In the genomic region with DNA sequence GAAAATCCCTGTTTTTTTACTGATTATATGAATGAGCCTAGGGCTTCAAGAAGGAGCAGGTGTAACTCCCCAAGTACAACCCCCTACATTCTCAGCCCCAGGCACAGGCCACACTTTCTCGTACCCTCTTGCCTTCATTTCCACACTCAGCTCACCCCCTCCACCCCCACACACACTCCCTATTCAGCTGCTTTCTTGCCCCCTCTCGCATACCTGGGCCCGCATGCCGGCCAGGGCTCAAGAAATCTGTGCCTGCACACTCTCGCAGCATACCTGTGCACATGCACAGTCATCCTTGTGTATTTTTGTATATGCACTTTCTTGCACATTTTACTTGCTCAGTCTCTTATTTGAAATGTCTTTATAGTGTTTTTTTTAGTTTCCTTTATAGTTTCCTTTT, we compare ENCODE assay signal across 11 cellular contexts. TPM values are rescaled to one million over a fixed set of nuclear protein-coding genes. Genes with fewer than 3 reads are reported as not detected.
DNase-seq lines count a peak whose midpoint lies in the region; ATAC-seq and TF ChIP-seq lines count a peak whose summit lies in the region.
"Had no signal": no experiment of that assay in that cellular context is flagged by ENCODE, and none has a peak within 500 bp of the region (broad histone marks: within the 10 kb centered on the region; RNA-seq: fewer than 3 reads in every experiment).

No MANE protein-coding gene starts in this region.

- H3K4me3 ChIP-seq in gastroesophageal sphincter: no peak overlapping the region
- no peak overlapping the region for H3K4me3 ChIP-seq in rectal smooth muscle tissue (ENCODE audit: low read length)

- H3K27ac Mint-ChIP-seq in Calu3 (ENCODE audit: unreplicated experiment) (peak overlapping the region; percentile 94), activated B cell treated with CpG ODN at 0.5 μM for 24 hours (no peak overlapping the region)

- intact Hi-C loops in Calu3 (cut with micrococcal nuclease; ENCODE audit: unreplicated experiment): no loop called here
- intact Hi-C loops in activated B cell treated with CpG ODN at 0.5 μM for 24 hours (cut with micrococcal nuclease): no loop called here

- TF ChIP-seq POLR2A in gastroesophageal sphincter (IDR thresholded peaks at IDR 0.05): no peak

- H3K9ac ChIP-seq in rectal smooth muscle tissue (ENCODE audit: low read length): no peak overlapping the region

- CTCF ChIA-PET in Calu3 (lab: Charles Lee): interaction anchor here (0.9 to 1.7 kb wide), 3 partner anchors 49 to 117 kb away, joined by 3 to 4 read pairs (median 3); partner anchors contain the start of gene KDM4A
- CTCF ChIA-PET in activated B cell treated with CpG ODN at 0.5 μM for 24 hours (lab: Charles Lee): no interaction called here

- H3K4me3 Mint-ChIP-seq in Calu3 (ENCODE audit: low read depth, unreplicated experiment) (peak overlapping the region; percentile 90), activated B cell treated with CpG ODN at 0.5 μM for 24 hours (peak overlapping the region; percentile 65)

- H3K27me3 Mint-ChIP-seq in Calu3 (ENCODE audit: unreplicated experiment) (no peaks in the 10 kb centered on the region), activated B cell treated with CpG ODN at 0.5 μM for 24 hours (peaks cover 34% of the 10 kb centered on the region)

- no peaks in the 10 kb centered on the region for H3K36me3 ChIP-seq in gastroesophageal sphincter
- no peaks in the 10 kb centered on the region for H3K36me3 ChIP-seq in rectal smooth muscle tissue (ENCODE audit: control insufficient read depth, insufficient read depth, low read length)
- H3K36me3 ChIP-seq: heart right ventricle, SJSA1 had no signal

- H3K4me1 Mint-ChIP-seq in Calu3 (ENCODE audit: low read depth, unreplicated experiment) (peaks cover 66% of the 10 kb centered on the region), activated B cell treated with CpG ODN at 0.5 μM for 24 hours (peaks cover 12% of the 10 kb centered on the region)

- ATAC-seq in activated B cell treated with CpG ODN at 0.5 μM for 24 hours (ENCODE audit: low read depth) (no peak), gastroesophageal sphincter (no peak), GM19397 (IDR thresholded peaks at IDR 0.05; ENCODE audit: unreplicated experiment) (no peak), HG03521 (IDR thresholded peaks at IDR 0.05; ENCODE audit: unreplicated experiment) (no peak)
- ATAC-seq: heart right ventricle had no signal

- H3K4me1 ChIP-seq in gastroesophageal sphincter: peaks cover 0 to 79% (median 3%) of the 10 kb centered on the region in 3 donors
- peaks cover 8% of the 10 kb centered on the region for H3K4me1 ChIP-seq in rectal smooth muscle tissue (ENCODE audit: control insufficient read depth, insufficient read depth, low read length)

- H3K9me3 ChIP-seq in gastroesophageal sphincter: no peaks in the 10 kb centered on the region
- H3K9me3 ChIP-seq: heart right ventricle, SJSA1 had no signal

- H3K9me3 Mint-ChIP-seq in Calu3 (ENCODE audit: low read depth, unreplicated experiment) (no peaks in the 10 kb centered on the region), activated B cell treated with CpG ODN at 0.5 μM for 24 hours (no peaks in the 10 kb centered on the region)

- no peak for DNase-seq in Calu3
- no peak for DNase-seq in activated B cell treated with CpG ODN at 0.5 μM for 24 hours
- no peak for DNase-seq in SIG-M5 treated with dmso at 0.1 percent for 504 hours (lab: John Stamatoyannopoulos, UW; ENCODE audit: unreplicated experiment)
- DNase-seq in KG1 (lab: John Stamatoyannopoulos, UW): no peak
- DNase-seq: heart right ventricle, NCI-H1417 treated with DMSO at 0.1 percent for 48 hours had no signal

- H3K36me3 Mint-ChIP-seq in Calu3 (ENCODE audit: insufficient read depth, unreplicated experiment) (peaks cover 38% of the 10 kb centered on the region), activated B cell treated with CpG ODN at 0.5 μM for 24 hours (ENCODE audit: low read depth) (peaks cover 2% of the 10 kb centered on the region)

- no peak for TF ChIP-seq EP300 in gastroesophageal sphincter (IDR thresholded peaks at IDR 0.05)

- POLR2A ChIA-PET in activated B cell treated with CpG ODN at 0.5 μM for 24 hours (lab: Charles Lee): no interaction called here

- no peak for TF ChIP-seq CTCF in Calu3 (IDR thresholded peaks at IDR 0.05; ENCODE audit: unreplicated experiment)
- no peak for TF ChIP-seq CTCF in activated B cell treated with CpG ODN at 0.5 μM for 24 hours (IDR thresholded peaks at IDR 0.05)
- TF ChIP-seq CTCF in gastroesophageal sphincter (IDR thresholded peaks at IDR 0.05): no peak

- BruUV-seq in Calu3 (replicated peaks; lab: Mats Ljungman, UMichigan): no TSS peak

- WGBS in gastroesophageal sphincter (ENCODE audit: low coverage in 1 of 2), 2 donors: 51 to 54% methylated on average over 5 of the region's 5 CpGs

- H3K27me3 ChIP-seq in gastroesophageal sphincter: no peaks in the 10 kb centered on the region
- H3K27me3 ChIP-seq in rectal smooth muscle tissue (ENCODE audit: control insufficient read depth, insufficient read depth, low read length): no peaks in the 10 kb centered on the region
- H3K27me3 ChIP-seq: SJSA1 had no signal

- peak overlapping the region; percentile 57 to 94 (median 90) for H3K27ac ChIP-seq in gastroesophageal sphincter
- H3K27ac ChIP-seq in rectal smooth muscle tissue (ENCODE audit: low read depth, low read length): peak overlapping the region; percentile 14
- H3K27ac ChIP-seq: heart right ventricle, SJSA1 had no signal

RNA-seq across cellular contexts. Expression of gene PTPRF, which starts 2.0 kb away (rescaled TPM):
- total RNA-seq in Calu3 (2022) (240 and 318 TPM in 2 replicates), activated B cell treated with CpG ODN at 0.5 μM for 24 hours (0.10 TPM in 1 of 2 replicates, not detected in the other), gastroesophageal sphincter (10 to 100 TPM; 55.8 to 80.4 (median 60.8) TPM)

Comparison
In these comparisons a context has a peak if more than half of its experiments do, and no peak if none do; other contexts are left out.
1. RNA of gene PTPRF, which starts 2.0 kb away (total RNA-seq): 240 to 318 TPM in Calu3 and 55.8 to 80.4 TPM in gastroesophageal sphincter; 0.10 TPM in activated B cell treated with CpG ODN at 0.5 μM for 24 hours; every median in the first group is over 10 times any median in the second.